ENCODE assay signal across 1 cellular context in genomic region chr1:88684482-88685238, GRCh38.
TF ChIP-seq lines count a peak whose summit lies in the region.

No MANE protein-coding gene starts in this region.

TF ChIP-seq in K562, 482 proteins besides CTCF, POLR2A, EP300 and RAD21 (continued from another document and continues in another):
- TF ChIP-seq ZBTB2 (IDR thresholded peaks at IDR 0.05) (no peak), EGR1 (conservative IDR thresholded peaks at IDR 0.05) (peak; percentile 37), GABPA (tag; conservative IDR thresholded peaks at IDR 0.05; ENCODE audit: low read depth) (peak; percentile 74), TRIM25 (IDR thresholded peaks at IDR 0.05; ENCODE audit: borderline replicate concordance) (no peak), NRF1 (conservative IDR thresholded peaks at IDR 0.05 in 1 of 2, IDR thresholded peaks at IDR 0.05 in 1 of 2) (no peak), NKRF (IDR thresholded peaks at IDR 0.05; ENCODE audit: borderline replicate concordance) (peak; percentile 67; the same call in 1 of the 2 replicates), ELF4 (CRISPR knock-in tag; IDR thresholded peaks at IDR 0.05) (no peak), CCNT2 (IDR thresholded peaks at IDR 0.05; ENCODE audit: borderline replicate concordance, extremely low read depth, insufficient read length, low read depth, low read length) (peak; percentile 49), NR2C2 (CRISPR knock-in tag; IDR thresholded peaks at IDR 0.05) (no peak), NR2C2 (tag; IDR thresholded peaks at IDR 0.05) (0 out of 2 replicates have a peak, but pooled peaks have one; percentile 17), ZKSCAN3 (CRISPR knock-in tag; IDR thresholded peaks at IDR 0.05) (no peak), ZNF133 (CRISPR knock-in tag; IDR thresholded peaks at IDR 0.05) (no peak), ZNF146 (CRISPR knock-in tag; IDR thresholded peaks at IDR 0.05; ENCODE audit: unreplicated experiment) (no peak), MECOM (CRISPR knock-in tag; IDR thresholded peaks at IDR 0.05) (no peak), FOXO4 (CRISPR knock-in tag; IDR thresholded peaks at IDR 0.05) (no peak), KLF6 (CRISPR knock-in tag; IDR thresholded peaks at IDR 0.05; ENCODE audit: borderline replicate concordance) (no peak), FOXA3 (CRISPR knock-in tag; conservative IDR thresholded peaks at IDR 0.05 in 1 of 2, IDR thresholded peaks at IDR 0.05 in 1 of 2) (0 out of 4 replicates have a peak, but pooled peaks of 1 of the 2 experiments have one; percentile 16), AFF4 (CRISPR knock-in tag; IDR thresholded peaks at IDR 0.05) (0 out of 2 replicates have a peak, but pooled peaks have one; percentile 18), ZKSCAN8 (CRISPR knock-in tag; IDR thresholded peaks at IDR 0.05) (no peak), ATF3 (IDR thresholded peaks at IDR 0.05) (no peak), ATF3 (CRISPR knock-in tag; conservative IDR thresholded peaks at IDR 0.05) (no peak), CXXC5 (CRISPR knock-in tag; IDR thresholded peaks at IDR 0.05) (no peak), ARID1B (IDR thresholded peaks at IDR 0.05) (peak; percentile 11; the same call in 1 of the 2 replicates), FIP1L1 (IDR thresholded peaks at IDR 0.05; ENCODE audit: low read depth, low read length, poor library complexity, severe bottlenecking) (peak; percentile 51), USF2 (CRISPR knock-in tag; IDR thresholded peaks at IDR 0.05) (no peak), IRF2 (CRISPR knock-in tag; IDR thresholded peaks at IDR 0.05) (no peak), ZBTB17 (CRISPR knock-in tag; IDR thresholded peaks at IDR 0.05) (no peak), ZNF507 (tag; conservative IDR thresholded peaks at IDR 0.05) (no peak), HMBOX1 (IDR thresholded peaks at IDR 0.05) (0 out of 2 replicates have a peak, but pooled peaks have one; percentile 23), HOXB6 (CRISPR knock-in tag; IDR thresholded peaks at IDR 0.05; ENCODE audit: borderline replicate concordance) (no peak), CUX1 (CRISPR knock-in tag; IDR thresholded peaks at IDR 0.05) (no peak), MYC (IDR thresholded peaks at IDR 0.05; ENCODE audit: low read depth, low read length) (peak; percentile 25; the same call in 1 of the 2 replicates), MYC (CRISPR knock-in tag; IDR thresholded peaks at IDR 0.05; ENCODE audit: borderline replicate concordance, low read depth) (no peak), ZNF583 (CRISPR knock-in tag; IDR thresholded peaks at IDR 0.05) (no peak), RBBP5 (IDR thresholded peaks at IDR 0.05; ENCODE audit: borderline replicate concordance, insufficient read depth, low read length, poor library complexity, severe bottlenecking) (peak; percentile 90), PATZ1 (CRISPR knock-in tag; IDR thresholded peaks at IDR 0.05; ENCODE audit: borderline replicate concordance) (no peak), PTTG1 (tag; IDR thresholded peaks at IDR 0.05; ENCODE audit: low read depth) (no peak), SMARCB1 (IDR thresholded peaks at IDR 0.05; ENCODE audit: insufficient read length, low read depth) (no peak), ZFPM2 (CRISPR knock-in tag; IDR thresholded peaks at IDR 0.05) (no peak), SAFB (IDR thresholded peaks at IDR 0.05; ENCODE audit: borderline replicate concordance, low read depth, low read length) (peak; percentile 55; the same call in 1 of the 2 replicates), ZNF444 (CRISPR knock-in tag; IDR thresholded peaks at IDR 0.05) (no peak)
